ENCODE assay signal across 16 cellular contexts in genomic region chr1:88457197-88457596, GRCh38.
DNase-seq lines count a peak whose midpoint lies in the region; ATAC-seq and TF ChIP-seq lines count a peak whose summit lies in the region.
"Had no signal": no experiment of that assay in that cellular context is flagged by ENCODE, and none has a peak within 500 bp of the region (broad histone marks: within the 10 kb centered on the region; RNA-seq: fewer than 3 reads in every experiment).

No MANE protein-coding gene starts in this region.

- H3K9ac ChIP-seq in H9 (ENCODE audit: extremely low read depth, insufficient read length, low read length) (no peak overlapping the region), IMR-90 (ENCODE audit: low read depth, low read length) (no peak overlapping the region), mesenchymal stem cell (ENCODE audit: low read length) (no peak overlapping the region), trophoblast cell (ENCODE audit: low read length) (no peak overlapping the region)
- H3K9ac ChIP-seq: GM23248 had no signal

- H4K20me1 ChIP-seq in H9 (ENCODE audit: control insufficient read depth, insufficient read depth, insufficient read length) (no peaks in the 10 kb centered on the region), IMR-90 (ENCODE audit: insufficient read depth, low read length) (no peaks in the 10 kb centered on the region)

- no peak overlapping the region for H2AFZ ChIP-seq in H9 (ENCODE audit: low read length)
- H2AFZ ChIP-seq in IMR-90 (replicated peaks; ENCODE audit: low read length, poor library complexity): no peak overlapping the region
- H2AFZ ChIP-seq in mesenchymal stem cell (ENCODE audit: low read depth, low read length): no peak overlapping the region
- no peak overlapping the region for H2AFZ ChIP-seq in trophoblast cell (ENCODE audit: insufficient read depth, low read length, poor library complexity)
- H2AFZ ChIP-seq: GM23248 had no signal

- ATAC-seq in IMR-90 (ENCODE audit: low read depth) (no peak), HG02970 (IDR thresholded peaks at IDR 0.05; ENCODE audit: low FRiP score, unreplicated experiment) (no peak)
- ATAC-seq: HCT116, K562 had no signal

- H3K79me1 ChIP-seq in H9 (ENCODE audit: insufficient read depth, low read depth, low read length, poor library complexity, severe bottlenecking): no peaks in the 10 kb centered on the region
- H3K79me1 ChIP-seq in IMR-90 (ENCODE audit: low read depth in 1 of 2, low read length in 2 of 2): no peaks in the 10 kb centered on the region
- no peaks in the 10 kb centered on the region for H3K79me1 ChIP-seq in mesenchymal stem cell (replicated peaks; ENCODE audit: low read length, poor library complexity, severe bottlenecking)
- no peaks in the 10 kb centered on the region for H3K79me1 ChIP-seq in trophoblast cell (ENCODE audit: low read length)

- H4K12ac ChIP-seq in trophoblast cell (ENCODE audit: low read depth, low read length): no peak overlapping the region

- H3K79me2 ChIP-seq in H9 (ENCODE audit: insufficient read depth, low read length) (no peaks in the 10 kb centered on the region), trophoblast cell (ENCODE audit: control insufficient read depth, insufficient read depth, low read length, poor library complexity) (no peaks in the 10 kb centered on the region)

- WGBS in H9 (ENCODE audit: extremely low coverage, insufficient read length, low lambda C conversion rate): 100% methylated on average over 3 of the region's 5 CpGs
- WGBS in IMR-90 (ENCODE audit: extremely low coverage in 2 of 2, insufficient read length in 1 of 2), 2 experiments: 86 to 100% methylated on average over 1 to 3 of the region's 5 CpGs
- WGBS in mesenchymal stem cell: 96% methylated on average over 5 of the region's 5 CpGs
- WGBS in trophoblast cell (ENCODE audit: extremely low coverage, insufficient coverage, insufficient read length): 100% methylated on average over 5 of the region's 5 CpGs
- WGBS in esophagus squamous epithelium, 2 donors: 88 to 97% methylated on average over 5 of the region's 5 CpGs

- H2AK9ac ChIP-seq in IMR-90 (replicated peaks; ENCODE audit: low read depth, low read length, poor library complexity): no peak overlapping the region

- H3K9me3 ChIP-seq in H9 (ENCODE audit: control insufficient read depth, low read depth, low read length): no peaks in the 10 kb centered on the region
- no peaks in the 10 kb centered on the region for H3K9me3 ChIP-seq in IMR-90 (ENCODE audit: control insufficient read depth, insufficient read depth, low read length)
- H3K9me3 ChIP-seq in mesenchymal stem cell (ENCODE audit: control insufficient read depth, low read length): no peaks in the 10 kb centered on the region
- peaks cover 5% of the 10 kb centered on the region for H3K9me3 ChIP-seq in trophoblast cell (ENCODE audit: insufficient read depth, low read depth, low read length)
- H3K9me3 ChIP-seq in esophagus squamous epithelium: no peaks in the 10 kb centered on the region
- H3K9me3 ChIP-seq: BE2C, Caco-2 had no signal

- TF ChIP-seq CTCF in H9 (conservative IDR thresholded peaks at IDR 0.05) (no peak), IMR-90 (conservative IDR thresholded peaks at IDR 0.05; ENCODE audit: low read depth, low read length) (no peak), esophagus squamous epithelium (IDR thresholded peaks at IDR 0.05) (no peak)

- H2BK5ac ChIP-seq in H9 (ENCODE audit: insufficient read length, low read length) (no peak overlapping the region), IMR-90 (ENCODE audit: low read depth, low read length, poor library complexity, severe bottlenecking) (peak overlapping the region; percentile 94), mesenchymal stem cell (ENCODE audit: low read depth, low read length, poor library complexity, severe bottlenecking) (no peak overlapping the region), trophoblast cell (ENCODE audit: low read depth, low read length, poor library complexity) (no peak overlapping the region)

- no peak overlapping the region for H3T11ph ChIP-seq in H9 (ENCODE audit: low read length)

- dilution Hi-C loops in IMR-90 (cut with HindIII; ENCODE audit: low sequenced_read_pairs, unreplicated experiment): no loop called here

- no TSS peak for BruUV-seq in IMR-90 (replicated peaks; lab: Mats Ljungman, UMichigan)

- no peaks in the 10 kb centered on the region for H3K36me3 Mint-ChIP-seq in H9 (ENCODE audit: insufficient read depth in 1 of 3, low read depth in 3 of 3)
- H3K36me3 Mint-ChIP-seq: CD4-positive, CD25-positive, alpha-beta regulatory T cell had no signal

- no peak for TF ChIP-seq RAD21 in IMR-90 (IDR thresholded peaks at IDR 0.05; ENCODE audit: low read length)

- H2BK20ac ChIP-seq in H9 (ENCODE audit: low read depth, low read length, poor library complexity, severe bottlenecking): no peak overlapping the region
- no peak overlapping the region for H2BK20ac ChIP-seq in IMR-90 (ENCODE audit: low read depth, low read length)

- in situ Hi-C loops in IMR-90 (cut with MboI; ENCODE audit: low sequenced_read_pairs): no loop called here

- H4K8ac ChIP-seq in H9 (replicated peaks; ENCODE audit: insufficient read length, low read depth, low read length) (no peak overlapping the region), IMR-90 (ENCODE audit: low read depth in 2 of 2, low read length in 2 of 2) (no peak overlapping the region), mesenchymal stem cell (ENCODE audit: low read length) (no peak overlapping the region), trophoblast cell (ENCODE audit: low read depth, low read length) (no peak overlapping the region)

- H3K27me3 ChIP-seq in H9 (ENCODE audit: insufficient read depth, low read length) (no peaks in the 10 kb centered on the region), IMR-90 (ENCODE audit: control insufficient read depth, insufficient read depth, low read length) (no peaks in the 10 kb centered on the region; the same call in 1 of the 2 replicates), mesenchymal stem cell (ENCODE audit: control insufficient read depth in 1 of 2, insufficient read depth in 1 of 2, low read length in 2 of 2) (peaks cover 13 to 14% of the 10 kb centered on the region in 2 experiments), trophoblast cell (ENCODE audit: insufficient read depth, low read length) (no peaks in the 10 kb centered on the region), esophagus squamous epithelium (peaks cover 0 to 15% (median 0%) of the 10 kb centered on the region in 4 donors)
- H3K27me3 ChIP-seq: BE2C had no signal

- CTCF ChIA-PET in IMR-90 (lab: Yijun Ruan, JAX): no interaction called here

- H2BK12ac ChIP-seq in H9 (ENCODE audit: insufficient read length, low read depth, low read length) (no peak overlapping the region), mesenchymal stem cell (ENCODE audit: low read length in 2 of 2) (peak overlapping the region in 1 of 2 experiments; percentile 29), trophoblast cell (ENCODE audit: low read length) (no peak overlapping the region)

- POLR2A ChIA-PET in IMR-90 (lab: Charles Lee; ENCODE audit: unreplicated experiment): no interaction called here

- H3K14ac ChIP-seq in H9 (ENCODE audit: insufficient read depth, low read length) (no peak overlapping the region), IMR-90 (replicated peaks; ENCODE audit: low read depth, low read length) (no peak overlapping the region), mesenchymal stem cell (ENCODE audit: low read length in 2 of 2) (peak overlapping the region in 1 of 2 experiments; percentile 91), trophoblast cell (ENCODE audit: low read length) (no peak overlapping the region)

- H3K4me3 ChIP-seq in IMR-90 (ENCODE audit: insufficient read depth, low read depth, low read length) (no peak overlapping the region), mesenchymal stem cell (ENCODE audit: insufficient read depth in 1 of 2, low read depth in 1 of 2, low read length in 2 of 2) (peak overlapping the region in 1 of 2 experiments; percentile 30), trophoblast cell (ENCODE audit: low read depth, low read length) (peak overlapping the region; percentile 60), esophagus squamous epithelium (no peak overlapping the region)
- H3K4me3 ChIP-seq: GM23248, K562 had no signal

- no peak overlapping the region for H2AK5ac ChIP-seq in H9 (ENCODE audit: insufficient read length, low read length)
- H2AK5ac ChIP-seq in IMR-90 (ENCODE audit: low read depth, low read length): no peak overlapping the region
- H2AK5ac ChIP-seq in mesenchymal stem cell (ENCODE audit: low read length, severe bottlenecking): no peak overlapping the region
- no peak overlapping the region for H2AK5ac ChIP-seq in trophoblast cell (ENCODE audit: low read length)

- H4K91ac ChIP-seq in H9 (ENCODE audit: insufficient read length, low read depth, low read length): no peak overlapping the region
- no peak overlapping the region for H4K91ac ChIP-seq in IMR-90 (ENCODE audit: insufficient read depth, low read depth, low read length)
- H4K91ac ChIP-seq in mesenchymal stem cell (ENCODE audit: low read length): peak overlapping the region; percentile 57
- H4K91ac ChIP-seq in trophoblast cell (ENCODE audit: low read depth, low read length): no peak overlapping the region

- no peaks in the 10 kb centered on the region for H3K36me3 ChIP-seq in IMR-90 (ENCODE audit: control insufficient read depth, insufficient read depth, low read length)
- H3K36me3 ChIP-seq in mesenchymal stem cell (ENCODE audit: control insufficient read depth in 1 of 2, insufficient read depth in 2 of 2, low read depth in 1 of 2, low read length in 2 of 2): no peaks in the 10 kb centered on the region
- H3K36me3 ChIP-seq in trophoblast cell (ENCODE audit: control insufficient read depth in 1 of 2, insufficient read depth in 2 of 2, low read length in 2 of 2): no peaks in the 10 kb centered on the region
- H3K36me3 ChIP-seq in esophagus squamous epithelium: no peaks in the 10 kb centered on the region
- H3K36me3 ChIP-seq: BE2C had no signal

- H2BK120ac ChIP-seq in H9 (ENCODE audit: low read depth, low read length, poor library complexity, severe bottlenecking) (no peak overlapping the region), IMR-90 (ENCODE audit: low read depth, low read length) (no peak overlapping the region), mesenchymal stem cell (ENCODE audit: low read depth, low read length) (no peak overlapping the region), trophoblast cell (ENCODE audit: insufficient read depth, low read length, poor library complexity) (no peak overlapping the region)

- H3K9me1 ChIP-seq in IMR-90 (ENCODE audit: insufficient read depth, low read length): peaks cover 5% of the 10 kb centered on the region; the same call in 1 of the 2 replicates

- no peak overlapping the region for H3K23ac ChIP-seq in H9 (ENCODE audit: insufficient read length, low read depth, low read length)
- H3K23ac ChIP-seq in IMR-90 (ENCODE audit: low read depth, low read length): no peak overlapping the region
- H3K23ac ChIP-seq in mesenchymal stem cell (ENCODE audit: low read length in 2 of 2): no peak overlapping the region
- H3K23ac ChIP-seq in trophoblast cell (ENCODE audit: low read length): peak overlapping the region; percentile 45

- H3K4ac ChIP-seq in H9 (ENCODE audit: low read depth, low read length): no peak overlapping the region
- H3K4ac ChIP-seq in IMR-90 (ENCODE audit: low read depth, low read length): no peak overlapping the region
- H3K4ac ChIP-seq in mesenchymal stem cell (ENCODE audit: low read depth in 1 of 2, low read length in 2 of 2): no peak overlapping the region
- H3K4ac ChIP-seq in trophoblast cell (ENCODE audit: low read depth, low read length): no peak overlapping the region

- H3K27me3 Mint-ChIP-seq in H9 (ENCODE audit: low read depth): no peaks in the 10 kb centered on the region

- no peak overlapping the region for H3K27ac ChIP-seq in H9 (ENCODE audit: insufficient read length, low read depth, low read length)
- no peak overlapping the region for H3K27ac ChIP-seq in IMR-90 (ENCODE audit: insufficient read depth, low read length)
- H3K27ac ChIP-seq in mesenchymal stem cell (ENCODE audit: low read length, poor library complexity, severe bottlenecking): no peak overlapping the region
- no peak overlapping the region for H3K27ac ChIP-seq in trophoblast cell (ENCODE audit: low read depth, low read length)
- H3K27ac ChIP-seq in esophagus squamous epithelium: no peak overlapping the region
- H3K27ac ChIP-seq: GM23248 had no signal

- H3K4me2 ChIP-seq in H9 (ENCODE audit: insufficient read depth, insufficient read length, low read length): no peak overlapping the region
- H3K4me2 ChIP-seq in IMR-90 (ENCODE audit: low read depth, low read length): no peak overlapping the region
- no peak overlapping the region for H3K4me2 ChIP-seq in mesenchymal stem cell (ENCODE audit: low read length, poor library complexity, severe bottlenecking)
- H3K4me2 ChIP-seq in trophoblast cell (ENCODE audit: low read length): no peak overlapping the region

- H3K4me3 Mint-ChIP-seq in H9: no peak overlapping the region
- H3K4me3 Mint-ChIP-seq: CD4-positive, CD25-positive, alpha-beta regulatory T cell had no signal

- no peaks in the 10 kb centered on the region for H3K9me3 Mint-ChIP-seq in H9

- peaks cover 2% of the 10 kb centered on the region for H3K23me2 ChIP-seq in H9 (ENCODE audit: insufficient read length, low read depth, low read length, poor library complexity, severe bottlenecking)

- H3K27ac Mint-ChIP-seq in H9: no peak overlapping the region
- H3K27ac Mint-ChIP-seq: CD4-positive, CD25-positive, alpha-beta regulatory T cell had no signal

- DNase-seq in H9: no peak
- DNase-seq in IMR-90: no peak
- DNase-seq in mesenchymal stem cell: no peak
- DNase-seq in trophoblast cell: no peak
- DNase-seq in activated CD4-positive, alpha-beta T cell treated with anti-CD3 and anti-CD28 coated beads, Interleukin-2, amount 50 U/mL, for 48 hours: no peak
- DNase-seq in HUDEP-2 (lab: John Stamatoyannopoulos, UW; ENCODE audit: unreplicated experiment in 76 of 76): no peak
- no peak for DNase-seq in esophagus squamous epithelium (lab: John Stamatoyannopoulos, UW)
- DNase-seq: ACHN; BE2C; C1 segment of cervical spinal cord; Caco-2; CD4-positive, CD25-positive, alpha-beta regulatory T cell; GM23248 had no signal

- H4K5ac ChIP-seq in H9 (ENCODE audit: insufficient read length, low read depth, low read length): no peak overlapping the region
- no peak overlapping the region for H4K5ac ChIP-seq in IMR-90 (ENCODE audit: low read depth, low read length)

- intact Hi-C loops in IMR-90 (cut with micrococcal nuclease): no loop called here
- intact Hi-C loops in esophagus squamous epithelium (cut with DNase I): no loop called here

- H3K18ac ChIP-seq in H9 (ENCODE audit: insufficient read length, low read depth, low read length) (peak overlapping the region; percentile 1), IMR-90 (ENCODE audit: low read depth, low read length) (no peak overlapping the region), mesenchymal stem cell (ENCODE audit: low read depth in 1 of 2, low read length in 2 of 2) (no peak overlapping the region), trophoblast cell (ENCODE audit: low read length) (no peak overlapping the region)

- H2BK15ac ChIP-seq in H9 (ENCODE audit: low read depth, low read length) (no peak overlapping the region), IMR-90 (ENCODE audit: low read depth, low read length) (no peak overlapping the region), mesenchymal stem cell (ENCODE audit: low read depth, poor library complexity, severe bottlenecking) (no peak overlapping the region)

- H3K4me1 Mint-ChIP-seq in H9: peaks cover 18 to 19% of the 10 kb centered on the region in 2 experiments
- H3K4me1 Mint-ChIP-seq: CD4-positive, CD25-positive, alpha-beta regulatory T cell had no signal

- H3K4me1 ChIP-seq in H9 (ENCODE audit: insufficient read depth, low read length) (peaks cover 4% of the 10 kb centered on the region; the same call in 1 of the 2 replicates), IMR-90 (ENCODE audit: control insufficient read depth, insufficient read depth, low read length) (no peaks in the 10 kb centered on the region), mesenchymal stem cell (ENCODE audit: control insufficient read depth, insufficient read depth, low read depth, low read length) (no peaks in the 10 kb centered on the region), trophoblast cell (ENCODE audit: control insufficient read depth in 1 of 2, insufficient read depth in 2 of 2, low read length in 2 of 2) (no peaks in the 10 kb centered on the region), esophagus squamous epithelium (peaks cover 0 to 6% (median 0%) of the 10 kb centered on the region in 3 donors)
- H3K4me1 ChIP-seq: BE2C, Caco-2 had no signal

- H3K56ac ChIP-seq in H9 (ENCODE audit: insufficient read length, low read depth, low read length) (peak overlapping the region; percentile 29), IMR-90 (ENCODE audit: extremely low read depth, insufficient read depth, low read length) (no peak overlapping the region)

- TF ChIP-seq POLR2A in IMR-90 (IDR thresholded peaks at IDR 0.05; ENCODE audit: low read depth, low read length) (no peak), esophagus squamous epithelium (IDR thresholded peaks at IDR 0.05) (no peak)
